Comparison of ENCODE assay signal across 1 cellular context in the genomic region with DNA sequence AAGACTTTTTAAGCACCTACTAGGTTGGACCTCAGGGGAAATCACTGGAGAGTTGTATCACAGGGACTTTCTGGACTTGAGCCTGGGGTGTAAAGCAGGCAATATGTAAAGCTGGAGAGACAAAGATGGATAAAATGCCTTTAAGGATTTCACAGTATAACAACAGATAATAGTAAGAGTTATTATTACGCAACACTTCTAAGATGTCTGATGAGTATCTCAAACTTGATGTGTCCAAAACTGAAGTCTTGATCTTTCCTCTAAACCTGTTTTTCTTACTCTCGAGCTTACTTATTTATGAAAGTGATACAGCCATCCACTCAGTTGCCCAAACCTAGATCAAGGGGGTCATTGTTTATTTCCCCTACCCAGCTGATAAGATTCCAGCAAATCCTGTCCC.
TF ChIP-seq lines count a peak whose summit lies in the region.

No MANE protein-coding gene starts in this region.

TF ChIP-seq in HepG2, 621 proteins besides CTCF, POLR2A, EP300 and RAD21:
- no peak for TF ChIP-seq RARA (CRISPR knock-in tag; IDR thresholded peaks at IDR 0.05)
- TF ChIP-seq ZNF224 (CRISPR knock-in tag; IDR thresholded peaks at IDR 0.05): no peak
- TF ChIP-seq CEBPB (IDR thresholded peaks at IDR 0.05; ENCODE audit: borderline replicate concordance, low read depth, low read length): peak; percentile 91
- peak; percentile 33; the same call in 1 of the 2 replicates for TF ChIP-seq CEBPG (CRISPR knock-in tag; IDR thresholded peaks at IDR 0.05)
- TF ChIP-seq CAMTA2 (CRISPR knock-in tag; IDR thresholded peaks at IDR 0.05; ENCODE audit: borderline replicate concordance): no peak
- TF ChIP-seq, protein P1, sequence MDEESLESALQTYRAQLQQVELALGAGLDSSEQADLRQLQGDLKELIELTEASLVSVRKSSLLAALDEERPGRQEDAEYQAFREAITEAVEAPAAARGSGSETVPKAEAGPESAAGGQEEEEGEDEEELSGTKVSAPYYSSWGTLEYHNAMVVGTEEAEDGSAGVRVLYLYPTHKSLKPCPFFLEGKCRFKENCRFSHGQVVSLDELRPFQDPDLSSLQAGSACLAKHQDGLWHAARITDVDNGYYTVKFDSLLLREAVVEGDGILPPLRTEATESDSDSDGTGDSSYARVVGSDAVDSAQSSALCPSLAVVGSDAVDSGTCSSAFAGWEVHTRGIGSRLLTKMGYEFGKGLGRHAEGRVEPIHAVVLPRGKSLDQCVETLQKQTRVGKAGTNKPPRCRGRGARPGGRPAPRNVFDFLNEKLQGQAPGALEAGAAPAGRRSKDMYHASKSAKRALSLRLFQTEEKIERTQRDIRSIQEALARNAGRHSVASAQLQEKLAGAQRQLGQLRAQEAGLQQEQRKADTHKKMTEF (CRISPR knock-in tag; IDR thresholded peaks at IDR 0.05): no peak
- no peak for TF ChIP-seq ZNF878 (CRISPR knock-in tag; IDR thresholded peaks at IDR 0.05)
- TF ChIP-seq, protein P2, sequence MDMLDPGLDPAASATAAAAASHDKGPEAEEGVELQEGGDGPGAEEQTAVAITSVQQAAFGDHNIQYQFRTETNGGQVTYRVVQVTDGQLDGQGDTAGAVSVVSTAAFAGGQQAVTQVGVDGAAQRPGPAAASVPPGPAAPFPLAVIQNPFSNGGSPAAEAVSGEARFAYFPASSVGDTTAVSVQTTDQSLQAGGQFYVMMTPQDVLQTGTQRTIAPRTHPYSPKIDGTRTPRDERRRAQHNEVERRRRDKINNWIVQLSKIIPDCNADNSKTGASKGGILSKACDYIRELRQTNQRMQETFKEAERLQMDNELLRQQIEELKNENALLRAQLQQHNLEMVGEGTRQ (IDR thresholded peaks at IDR 0.05; ENCODE audit: low read depth, low read length): no peak
- TF ChIP-seq, protein P2 (CRISPR knock-in tag; IDR thresholded peaks at IDR 0.05; ENCODE audit: borderline replicate concordance): no peak
- no peak for TF ChIP-seq KLF9 (CRISPR knock-in tag; IDR thresholded peaks at IDR 0.05; ENCODE audit: low read depth)
- no peak for TF ChIP-seq NFIC (IDR thresholded peaks at IDR 0.05; ENCODE audit: low read length)
- TF ChIP-seq CREM (IDR thresholded peaks at IDR 0.05): no peak
- TF ChIP-seq CREM (CRISPR knock-in tag; IDR thresholded peaks at IDR 0.05): no peak
- TF ChIP-seq MTF1 (CRISPR knock-in tag; IDR thresholded peaks at IDR 0.05): no peak
TF ChIP-seq in HepG2: peak in this region for 2.
